In genomic region chr18:13540783-13541182, GRCh38 we compare ENCODE assay signal across 13 cellular contexts.
DNase-seq lines count a peak whose midpoint lies in the region; FAIRE-seq and TF ChIP-seq lines count a peak whose summit lies in the region.
"Had no signal": no experiment of that assay in that cellular context is flagged by ENCODE, and none has a peak within 500 bp of the region (broad histone marks: within the 10 kb centered on the region; RNA-seq: fewer than 3 reads in every experiment).

No MANE protein-coding gene starts in this region.

- H3K27me3 ChIP-seq in liver (ENCODE audit: control insufficient read depth in 4 of 4, insufficient read depth in 4 of 4, low read length in 3 of 4) (no peaks in the 10 kb centered on the region), stomach (no peaks in the 10 kb centered on the region)

- 69% methylated on average over 7 of the region's 7 CpGs for WGBS in liver
- WGBS in stomach, 5 donors: 70 to 75% (median 72%) methylated on average over 6 to 7 of the region's 7 CpGs

- H3K36me3 ChIP-seq in liver (ENCODE audit: control insufficient read depth in 4 of 4, insufficient read depth in 3 of 4, low read depth in 1 of 4, low read length in 3 of 4): no peaks in the 10 kb centered on the region
- no peaks in the 10 kb centered on the region for H3K36me3 ChIP-seq in stomach

- no peak for FAIRE-seq in GM19239 (lab: Jason Lieb, UNC)

- peak overlapping the region in 1 of 2 donors; percentile 28 for H3K9ac ChIP-seq in liver (ENCODE audit: low read depth in 1 of 2, low read length in 2 of 2)
- H3K9ac ChIP-seq: parathyroid adenoma had no signal

- TF ChIP-seq CTCF in liver (IDR thresholded peaks at IDR 0.05; ENCODE audit: low read depth, low read length, missing input control) (no peak), stomach (IDR thresholded peaks at IDR 0.05) (no peak)

- H3K4me3 ChIP-seq in liver (ENCODE audit: low read depth in 1 of 3, low read length in 3 of 3) (no peak overlapping the region), stomach (no peak overlapping the region)

- H3K27ac ChIP-seq in liver (ENCODE audit: low read depth in 1 of 2, low read length in 2 of 2) (peak overlapping the region; percentile 74 to 82), stomach (peak overlapping the region in 3 of 5 donors; percentile 4 to 67 (median 25))
- H3K27ac ChIP-seq: epithelial cell of prostate, parathyroid adenoma had no signal

- H3K4me1 ChIP-seq in liver (ENCODE audit: control insufficient read depth in 4 of 4, insufficient read depth in 4 of 4, low read length in 3 of 4): peaks cover 9 to 66% (median 51%) of the 10 kb centered on the region in 4 donors
- peaks cover 25 to 72% (median 57%) of the 10 kb centered on the region in 4 donors for H3K4me1 ChIP-seq in stomach
- H3K4me1 ChIP-seq: parathyroid adenoma had no signal

- TF ChIP-seq POLR2A in stomach (IDR thresholded peaks at IDR 0.05): no peak

- DNase-seq in activated gamma-delta T cell treated with Interleukin-2 at 50 U/mL for 16 hours: peak; percentile 38
- DNase-seq in activated gamma-delta T cell (lab: John Stamatoyannopoulos, UW): no peak
- peak; percentile 53 for DNase-seq in activated CD8-positive, alpha-beta memory T cell treated with anti-CD3 and anti-CD28 coated beads, Interleukin-2, amount 50 U/mL, for 4 hours
- DNase-seq in stomach: no peak
- no peak for DNase-seq in GM19239 (ENCODE audit: insufficient read length, low spot score)
- no peak for DNase-seq in NCI-H1417 treated with DMSO at 0.1 percent for 48 hours (lab: John Stamatoyannopoulos, UW)
- DNase-seq in NCI-H526 treated with DMSO at 0.1 percent for 48 hours (lab: John Stamatoyannopoulos, UW): no peak
- DNase-seq: ACHN; central memory CD4-positive, alpha-beta T cell; NCI-H345 had no signal

- H3K9me3 ChIP-seq in liver (ENCODE audit: control insufficient read depth in 4 of 4, low read length in 3 of 4) (no peaks in the 10 kb centered on the region), stomach (no peaks in the 10 kb centered on the region)

- intact Hi-C loops in stomach (cut with DNase I; ENCODE audit: low total_unique reads): no loop called here

- no peak for TF ChIP-seq RAD21 in liver (IDR thresholded peaks at IDR 0.05)

- TF ChIP-seq EP300 in stomach (IDR thresholded peaks at IDR 0.05): no peak

TF ChIP-seq in liver, 16 proteins besides CTCF, POLR2A, EP300 and RAD21:
- TF ChIP-seq RXRA (IDR thresholded peaks at IDR 0.05): no peak
- TF ChIP-seq YY1 (IDR thresholded peaks at IDR 0.05): no peak
- TF ChIP-seq FOXA1 (IDR thresholded peaks at IDR 0.05): no peak
- TF ChIP-seq, protein P1, sequence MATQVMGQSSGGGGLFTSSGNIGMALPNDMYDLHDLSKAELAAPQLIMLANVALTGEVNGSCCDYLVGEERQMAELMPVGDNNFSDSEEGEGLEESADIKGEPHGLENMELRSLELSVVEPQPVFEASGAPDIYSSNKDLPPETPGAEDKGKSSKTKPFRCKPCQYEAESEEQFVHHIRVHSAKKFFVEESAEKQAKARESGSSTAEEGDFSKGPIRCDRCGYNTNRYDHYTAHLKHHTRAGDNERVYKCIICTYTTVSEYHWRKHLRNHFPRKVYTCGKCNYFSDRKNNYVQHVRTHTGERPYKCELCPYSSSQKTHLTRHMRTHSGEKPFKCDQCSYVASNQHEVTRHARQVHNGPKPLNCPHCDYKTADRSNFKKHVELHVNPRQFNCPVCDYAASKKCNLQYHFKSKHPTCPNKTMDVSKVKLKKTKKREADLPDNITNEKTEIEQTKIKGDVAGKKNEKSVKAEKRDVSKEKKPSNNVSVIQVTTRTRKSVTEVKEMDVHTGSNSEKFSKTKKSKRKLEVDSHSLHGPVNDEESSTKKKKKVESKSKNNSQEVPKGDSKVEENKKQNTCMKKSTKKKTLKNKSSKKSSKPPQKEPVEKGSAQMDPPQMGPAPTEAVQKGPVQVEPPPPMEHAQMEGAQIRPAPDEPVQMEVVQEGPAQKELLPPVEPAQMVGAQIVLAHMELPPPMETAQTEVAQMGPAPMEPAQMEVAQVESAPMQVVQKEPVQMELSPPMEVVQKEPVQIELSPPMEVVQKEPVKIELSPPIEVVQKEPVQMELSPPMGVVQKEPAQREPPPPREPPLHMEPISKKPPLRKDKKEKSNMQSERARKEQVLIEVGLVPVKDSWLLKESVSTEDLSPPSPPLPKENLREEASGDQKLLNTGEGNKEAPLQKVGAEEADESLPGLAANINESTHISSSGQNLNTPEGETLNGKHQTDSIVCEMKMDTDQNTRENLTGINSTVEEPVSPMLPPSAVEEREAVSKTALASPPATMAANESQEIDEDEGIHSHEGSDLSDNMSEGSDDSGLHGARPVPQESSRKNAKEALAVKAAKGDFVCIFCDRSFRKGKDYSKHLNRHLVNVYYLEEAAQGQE (IDR thresholded peaks at IDR 0.05): no peak
- no peak for TF ChIP-seq TAF1 (conservative IDR thresholded peaks at IDR 0.05)
- no peak for TF ChIP-seq HNF4G (IDR thresholded peaks at IDR 0.05)
- no peak for TF ChIP-seq MAX (IDR thresholded peaks at IDR 0.05)
- no peak for TF ChIP-seq ZBTB33 (IDR thresholded peaks at IDR 0.05)
- TF ChIP-seq NR2F2 (IDR thresholded peaks at IDR 0.05): no peak
- TF ChIP-seq, protein P2, sequence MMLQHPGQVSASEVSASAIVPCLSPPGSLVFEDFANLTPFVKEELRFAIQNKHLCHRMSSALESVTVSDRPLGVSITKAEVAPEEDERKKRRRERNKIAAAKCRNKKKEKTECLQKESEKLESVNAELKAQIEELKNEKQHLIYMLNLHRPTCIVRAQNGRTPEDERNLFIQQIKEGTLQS (IDR thresholded peaks at IDR 0.05): no peak
- TF ChIP-seq GABPA (IDR thresholded peaks at IDR 0.05 in 1 of 2, conservative IDR thresholded peaks at IDR 0.05 in 1 of 2): no peak
- no peak for TF ChIP-seq JUND (IDR thresholded peaks at IDR 0.05)
- no peak for TF ChIP-seq FOXA2 (IDR thresholded peaks at IDR 0.05)
- no peak for TF ChIP-seq SP1 (IDR thresholded peaks at IDR 0.05)
- no peak for TF ChIP-seq HNF4A (conservative IDR thresholded peaks at IDR 0.05)
- no peak for TF ChIP-seq EGR1 (IDR thresholded peaks at IDR 0.05; ENCODE audit: low read depth in 2 of 2)

Comparison
In these comparisons a context has a peak if more than half of its experiments do, and no peak if none do; other contexts are left out.
1. DNase-seq: peak in activated gamma-delta T cell treated with Interleukin-2 at 50 U/mL for 16 hours (single experiment) and activated CD8-positive, alpha-beta memory T cell treated with anti-CD3 and anti-CD28 coated beads, Interleukin-2, amount 50 U/mL, for 4 hours (single experiment); none in activated gamma-delta T cell (single experiment), stomach (single experiment), GM19239 (single experiment), NCI-H1417 treated with DMSO at 0.1 percent for 48 hours (single experiment) and NCI-H526 treated with DMSO at 0.1 percent for 48 hours (single experiment).